8 cellular contexts compared by ENCODE assay signal in the genomic region with DNA sequence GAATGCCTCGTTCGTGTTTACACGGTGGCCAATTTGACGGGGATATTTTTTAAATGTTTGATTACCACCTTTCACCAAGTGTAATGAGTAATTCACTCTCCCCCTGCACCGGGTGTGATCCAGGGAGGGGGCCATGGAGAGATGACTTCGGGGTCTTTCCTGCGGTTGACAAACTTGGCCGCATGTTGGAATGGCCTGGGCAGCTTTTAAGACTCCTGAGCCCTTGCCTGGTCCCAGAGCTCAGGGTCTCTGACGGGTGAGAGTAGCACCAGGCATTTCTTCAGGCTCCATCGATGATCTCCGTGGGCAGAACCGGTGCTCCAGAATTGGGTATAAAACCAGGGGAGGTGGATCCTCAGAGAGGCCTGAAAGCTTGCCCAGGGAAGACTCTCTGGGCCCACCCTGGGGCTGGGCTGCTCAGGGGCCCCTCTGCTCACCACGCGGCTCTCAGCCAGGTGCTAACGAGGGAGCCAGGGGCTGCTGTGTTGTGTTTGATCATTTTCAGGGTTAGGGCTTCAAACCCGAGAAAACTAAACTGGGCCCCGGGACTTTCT. TPM values are rescaled to one million over a fixed set of nuclear protein-coding genes. Genes with fewer than 3 reads are reported as not detected.
A peak's percentile ranks its signal among the peaks of the same experiment; 100 is the strongest.
DNase-seq lines count a peak whose midpoint lies in the region; ATAC-seq, FAIRE-seq and TF ChIP-seq lines count a peak whose summit lies in the region.

No MANE protein-coding gene starts in this region.

- CTCF ChIA-PET in activated CD8-positive, alpha-beta T cell treated with anti-CD3 and anti-CD28 coated beads for 36 hours (lab: Charles Lee): interaction anchor here (0.8 to 2.3 kb wide), 12 partner anchors 8 to 130 kb away, joined by 3 to 15 read pairs (median 8); partner anchors contain the start of genes ZNF398 and ZNF425

- peak overlapping the region; percentile 92 for H3K27ac Mint-ChIP-seq in activated CD8-positive, alpha-beta T cell treated with anti-CD3 and anti-CD28 coated beads for 36 hours

- POLR2A ChIA-PET in activated CD8-positive, alpha-beta T cell treated with anti-CD3 and anti-CD28 coated beads for 36 hours (lab: Charles Lee): interaction anchor here (0.9 to 1.8 kb wide), 11 partner anchors 9 to 213 kb away, joined by 3 to 10 read pairs (median 4); partner anchors contain the start of genes ZNF398 and ZNF783

- H3K9me3 Mint-ChIP-seq in activated CD8-positive, alpha-beta T cell treated with anti-CD3 and anti-CD28 coated beads for 36 hours: no peaks in the 10 kb centered on the region

- ATAC-seq in GM18909 (IDR thresholded peaks at IDR 0.05; ENCODE audit: poor library complexity, unreplicated experiment): peak; percentile 16
- peak; percentile 20 for ATAC-seq in HG03066 (IDR thresholded peaks at IDR 0.05; ENCODE audit: low read depth, unreplicated experiment)
- ATAC-seq in activated CD8-positive, alpha-beta T cell treated with anti-CD3 and anti-CD28 coated beads for 36 hours: peak; percentile 10
- no peak for ATAC-seq in HG02973 (IDR thresholded peaks at IDR 0.05; ENCODE audit: unreplicated experiment)

- H3K36me3 Mint-ChIP-seq in activated CD8-positive, alpha-beta T cell treated with anti-CD3 and anti-CD28 coated beads for 36 hours (ENCODE audit: low read depth): peaks cover 46% of the 10 kb centered on the region

- FAIRE-seq in frontal cortex (lab: Jason Lieb, UNC): no peak

- H3K4me3 ChIP-seq in foreskin fibroblast (ENCODE audit: low read depth in 1 of 2, low read length in 2 of 2) (peak overlapping the region; percentile 80 to 89), retinal pigment epithelial cell (ENCODE audit: low read length) (peak overlapping the region; percentile 86)

- intact Hi-C loops in activated CD8-positive, alpha-beta T cell treated with anti-CD3 and anti-CD28 coated beads for 36 hours (cut with micrococcal nuclease): no loop called here

- DNase-seq in activated CD8-positive, alpha-beta T cell treated with anti-CD3 and anti-CD28 coated beads for 36 hours: peak; percentile 37
- DNase-seq in foreskin fibroblast (peak in 1 of 2 donors; percentile 28), retinal pigment epithelial cell (ENCODE audit: low read depth) (no peak), frontal cortex (ENCODE audit: low spot score in 2 of 2) (no peak), NCI-H1436 treated with DMSO at 0.1 percent for 48 hours (lab: John Stamatoyannopoulos, UW) (no peak)

- peaks cover 40% of the 10 kb centered on the region for H3K4me1 Mint-ChIP-seq in activated CD8-positive, alpha-beta T cell treated with anti-CD3 and anti-CD28 coated beads for 36 hours (ENCODE audit: low read depth)

- peak overlapping the region; percentile 92 for H3K4me3 Mint-ChIP-seq in activated CD8-positive, alpha-beta T cell treated with anti-CD3 and anti-CD28 coated beads for 36 hours

- no peaks in the 10 kb centered on the region for H3K27me3 Mint-ChIP-seq in activated CD8-positive, alpha-beta T cell treated with anti-CD3 and anti-CD28 coated beads for 36 hours

- TF ChIP-seq CTCF in activated CD8-positive, alpha-beta T cell treated with anti-CD3 and anti-CD28 coated beads for 36 hours (IDR thresholded peaks at IDR 0.05): no peak
- TF ChIP-seq CTCF in foreskin fibroblast (IDR thresholded peaks at IDR 0.05; ENCODE audit: low read depth, low read length) (no peak), retinal pigment epithelial cell (conservative IDR thresholded peaks at IDR 0.05; ENCODE audit: low read depth, low read length) (no peak)

RNA-seq across cellular contexts. Expression of gene ZNF282, which starts 0.9 kb away (rescaled TPM):
- 10 to 100 TPM; 29.3 to 29.7 TPM for total RNA-seq in activated CD8-positive, alpha-beta T cell treated with anti-CD3 and anti-CD28 coated beads for 36 hours
- 20.8 TPM for total RNA-seq in frontal cortex

RNA-seq across cellular contexts. Expression of gene ZNF212, which starts 43.2 kb away (rescaled TPM):
- total RNA-seq in activated CD8-positive, alpha-beta T cell treated with anti-CD3 and anti-CD28 coated beads for 36 hours: 10 to 100 TPM; 10.5 to 13.4 TPM
- total RNA-seq in frontal cortex: 6.1 TPM

RNA-seq across cellular contexts. Expression of gene ZNF398, which starts 49.0 kb away (rescaled TPM):
- 1 to 10 TPM; 7.2 to 8.7 TPM for total RNA-seq in activated CD8-positive, alpha-beta T cell treated with anti-CD3 and anti-CD28 coated beads for 36 hours
- total RNA-seq in frontal cortex: 19.6 TPM
